Comparison of ENCODE assay signal across 18 cellular contexts in the genomic region with DNA sequence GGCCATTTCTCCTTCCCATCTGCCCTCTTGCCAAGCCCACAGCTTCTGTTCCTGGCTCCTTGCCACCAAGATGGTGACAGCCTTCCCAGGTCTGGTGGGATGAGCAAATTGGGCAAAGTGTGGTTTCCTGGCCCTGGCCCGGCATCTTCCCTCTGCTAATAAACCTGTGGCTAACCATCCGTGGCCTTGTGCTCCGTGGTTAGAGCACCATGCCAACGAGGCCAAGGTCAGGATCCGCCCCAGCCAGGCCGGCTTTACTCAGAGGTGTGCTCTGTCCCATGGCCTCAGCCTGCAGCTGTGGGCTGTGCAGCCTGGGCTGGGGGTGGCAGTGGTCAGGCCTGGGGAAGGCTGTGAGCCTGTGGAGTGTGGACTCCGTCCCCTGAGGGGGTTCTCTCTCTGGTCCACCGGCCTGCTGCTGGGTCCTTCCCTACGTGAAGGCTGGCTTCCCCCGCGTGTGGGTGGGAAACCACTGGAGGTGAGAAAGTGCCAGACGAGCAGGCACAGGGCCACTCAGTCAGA.
DNase-seq lines count a peak whose midpoint lies in the region; ATAC-seq and TF ChIP-seq lines count a peak whose summit lies in the region.
"Had no signal": no experiment of that assay in that cellular context is flagged by ENCODE, and none has a peak within 500 bp of the region (broad histone marks: within the 10 kb centered on the region; RNA-seq: fewer than 3 reads in every experiment).

No MANE protein-coding gene starts in this region.

- no peaks in the 10 kb centered on the region for H3K9me3 ChIP-seq in skeletal muscle tissue (ENCODE audit: control insufficient read depth in 3 of 3, low read length in 3 of 3)
- H3K9me3 ChIP-seq: gastroesophageal sphincter had no signal

- peaks cover 27 to 40% (median 30%) of the 10 kb centered on the region in 3 donors for H3K4me1 ChIP-seq in skeletal muscle tissue (ENCODE audit: control insufficient read depth in 3 of 3, insufficient read depth in 3 of 3, low read length in 3 of 3)
- H3K4me1 ChIP-seq: gastroesophageal sphincter had no signal

- no peak for ATAC-seq in GM19351 (IDR thresholded peaks at IDR 0.05; ENCODE audit: unreplicated experiment)
- ATAC-seq: gastroesophageal sphincter; stimulated activated effector memory CD8-positive, alpha-beta T cell treated with anti-CD3 and anti-CD28 coated beads, Interleukin-12 subunit alpha, Interleukin-12 subunit beta, amount 100 ng/mL, for 72 hours had no signal

- H3K4me3 ChIP-seq in HL-60 (replicated peaks; ENCODE audit: insufficient read depth, low read length) (no peak overlapping the region), skeletal muscle tissue (ENCODE audit: low read length in 3 of 3) (peak overlapping the region in 1 of 3 donors; percentile 29)
- H3K4me3 ChIP-seq: gastroesophageal sphincter, neural progenitor cell, SK-N-MC had no signal

- peaks cover 4% of the 10 kb centered on the region for H3K27me3 ChIP-seq in HL-60 (ENCODE audit: insufficient read depth, poor library complexity, severe bottlenecking)
- H3K27me3 ChIP-seq in skeletal muscle tissue (ENCODE audit: control insufficient read depth in 3 of 3, insufficient read depth in 3 of 3, low read length in 3 of 3), result peaks cover 0 to 5% (median 3%) of the 10 kb centered on the region in 3 donors

- peak; percentile 47 to 66 for DNase-seq in HL-60 (ENCODE audit: low read depth in 1 of 2, low spot score in 1 of 2)
- peak; percentile 25 for DNase-seq in NCI-H69 (lab: John Stamatoyannopoulos, UW)
- DNase-seq in glomerular visceral epithelial cell (ENCODE audit: extremely low spot score), result peak; percentile 90
- no peak for DNase-seq in AG08396 (ENCODE audit: low spot score)
- no peak for DNase-seq in activated T-cell treated with anti-CD3 and anti-CD28 coated beads, Interleukin-2, amount 50 U/mL, for 48 hours
- DNase-seq in midbrain (lab: John Stamatoyannopoulos, UW), result no peak
- DNase-seq: activated effector memory CD4-positive, alpha-beta T cell treated with Interleukin-2 at 50 U/mL for 16 hours; anterior cingulate cortex; KG1; NCI-H510A; trophoblast cell had no signal

- H3K9ac ChIP-seq in skeletal muscle tissue (ENCODE audit: low read depth in 1 of 3, low read length in 3 of 3), result no peak overlapping the region
- H3K9ac ChIP-seq: neural progenitor cell had no signal

- TF ChIP-seq CTCF in HL-60 (IDR thresholded peaks at IDR 0.05; ENCODE audit: insufficient read depth, low read length), result no peak

- H3K27ac ChIP-seq in HL-60 (replicated peaks) (no peak overlapping the region), skeletal muscle tissue (ENCODE audit: low read depth, low read length) (peak overlapping the region; percentile 60)
- H3K27ac ChIP-seq: gastroesophageal sphincter, neural progenitor cell, SK-N-MC, VCaP had no signal

- H3K36me3 ChIP-seq in skeletal muscle tissue (ENCODE audit: control insufficient read depth in 3 of 3, insufficient read depth in 3 of 3, low read length in 3 of 3), result no peaks in the 10 kb centered on the region
- H3K36me3 ChIP-seq: gastroesophageal sphincter, neural progenitor cell had no signal

Comparison
In these comparisons a context has a peak if more than half of its experiments do, and no peak if none do; other contexts are left out.
1. DNase-seq: peak in HL-60 (2 of 2), NCI-H69 (single experiment) and glomerular visceral epithelial cell (single experiment); none in AG08396 (single experiment), activated T-cell treated with anti-CD3 and anti-CD28 coated beads, Interleukin-2, amount 50 U/mL, for 48 hours (0 of 2) and midbrain (single experiment).